Comparison of ENCODE assay signal across 11 cellular contexts in genomic region chr6:11525468-11526155, GRCh38. TPM values are rescaled to one million over a fixed set of nuclear protein-coding genes. Genes with fewer than 3 reads are reported as not detected.
A peak's percentile ranks its signal among the peaks of the same experiment; 100 is the strongest.
DNase-seq lines count a peak whose midpoint lies in the region; TF ChIP-seq lines count a peak whose summit lies in the region.
"Had no signal": no experiment of that assay in that cellular context is flagged by ENCODE, and none has a peak within 500 bp of the region (broad histone marks: within the 10 kb centered on the region; RNA-seq: fewer than 3 reads in every experiment).

No MANE protein-coding gene starts in this region.

- H3F3A ChIP-seq in Loucy (ENCODE audit: low read depth) = no peaks in the 10 kb centered on the region

- H2AFZ ChIP-seq in Loucy (ENCODE audit: low read length) = peak overlapping the region; percentile 30

- no peaks in the 10 kb centered on the region for H3K36me3 Mint-ChIP-seq in progenitor cell of endocrine pancreas (ENCODE audit: insufficient read depth)

- no peaks in the 10 kb centered on the region for H3K79me2 ChIP-seq in Loucy (ENCODE audit: insufficient read depth, low read length)

- H3K9ac ChIP-seq in Loucy (ENCODE audit: low read depth, low read length, poor library complexity, severe bottlenecking) = no peak overlapping the region

- H3K4me3 ChIP-seq in Loucy (ENCODE audit: low read length, poor library complexity, severe bottlenecking) (no peak overlapping the region), epithelial cell of esophagus (ENCODE audit: low read length) (no peak overlapping the region)

- no peaks in the 10 kb centered on the region for H3K36me3 ChIP-seq in Loucy (ENCODE audit: insufficient read depth, low read length)

- DNase-seq in AG08395 (ENCODE audit: low spot score) = peak; percentile 57
- DNase-seq in epithelial cell of esophagus (ENCODE audit: low read depth) = peak; percentile 69
- peak; percentile 42 for DNase-seq in myocyte (ENCODE audit: low read depth)
- DNase-seq in NCI-H1105 treated with DMSO at 0.1 percent for 48 hours (lab: John Stamatoyannopoulos, UW) = no peak
- no peak for DNase-seq in NCI-H774 (lab: John Stamatoyannopoulos, UW)
- no peak for DNase-seq in progenitor cell of endocrine pancreas (ENCODE audit: low spot score, unreplicated experiment)
- DNase-seq in T1000 (lab: John Stamatoyannopoulos, UW) = no peak
- DNase-seq: activated B cell treated with CpG ODN at 0.5 μM for 24 hours, activated gamma-delta T cell, NCI-H1436 treated with DMSO at 0.1 percent for 48 hours had no signal

- no peak overlapping the region for H3K27ac Mint-ChIP-seq in progenitor cell of endocrine pancreas
- H3K27ac Mint-ChIP-seq: activated B cell treated with CpG ODN at 0.5 μM for 24 hours had no signal

- H3K4me1 ChIP-seq in Loucy (ENCODE audit: insufficient read depth, low read length, poor library complexity, severe bottlenecking) = peaks cover 7% of the 10 kb centered on the region

- no peak overlapping the region for H3K4me3 Mint-ChIP-seq in progenitor cell of endocrine pancreas (ENCODE audit: low read depth)
- H3K4me3 Mint-ChIP-seq: activated B cell treated with CpG ODN at 0.5 μM for 24 hours had no signal

- H4K20me1 ChIP-seq in Loucy (ENCODE audit: insufficient read depth, low read length, poor library complexity, severe bottlenecking) = no peaks in the 10 kb centered on the region

- peaks cover 7% of the 10 kb centered on the region for H3K27me3 Mint-ChIP-seq in progenitor cell of endocrine pancreas

- H3K27me3 ChIP-seq in Loucy (ENCODE audit: insufficient read depth, low read length, poor library complexity, severe bottlenecking) = no peaks in the 10 kb centered on the region

- H3K4me2 ChIP-seq in Loucy (ENCODE audit: low read depth, low read length, poor library complexity, severe bottlenecking) = no peak overlapping the region

- no peaks in the 10 kb centered on the region for H3K4me1 Mint-ChIP-seq in progenitor cell of endocrine pancreas (ENCODE audit: low read depth)

- H3K9me2 ChIP-seq in Loucy (replicated peaks; ENCODE audit: low read depth, low read length) = no peaks in the 10 kb centered on the region

- no peaks in the 10 kb centered on the region for H3K9me3 ChIP-seq in Loucy (ENCODE audit: insufficient read depth, low read depth, low read length)

- TF ChIP-seq CTCF in Loucy (conservative IDR thresholded peaks at IDR 0.05; ENCODE audit: low read length) = no peak
- no peak for TF ChIP-seq CTCF in epithelial cell of esophagus (IDR thresholded peaks at IDR 0.05; ENCODE audit: insufficient read depth, low read depth, low read length, missing control alignments)
- no peak for TF ChIP-seq CTCF in progenitor cell of endocrine pancreas (IDR thresholded peaks at IDR 0.05; ENCODE audit: unreplicated experiment)

- no peaks in the 10 kb centered on the region for H3K9me3 Mint-ChIP-seq in progenitor cell of endocrine pancreas (ENCODE audit: low read depth)
- H3K9me3 Mint-ChIP-seq: activated B cell treated with CpG ODN at 0.5 μM for 24 hours had no signal

RNA-seq across cellular contexts. Expression of gene TMEM170B, which starts 11.9 kb away (rescaled TPM):
- 8.5 and 8.7 TPM in 2 replicates for total RNA-seq in myocyte
- 3.0 TPM for polyA plus RNA-seq in myocyte (2012)
- total RNA-seq in progenitor cell of endocrine pancreas = 7.3 and 7.6 TPM in 2 replicates

Comparison
In these comparisons a context has a peak if more than half of its experiments do, and no peak if none do; other contexts are left out.
1. DNase-seq: peak in AG08395 (single experiment), epithelial cell of esophagus (single experiment) and myocyte (single experiment); none in NCI-H1105 treated with DMSO at 0.1 percent for 48 hours (single experiment), NCI-H774 (single experiment), progenitor cell of endocrine pancreas (single experiment) and T1000 (single experiment).